8 cellular contexts compared by ENCODE assay signal in the genomic region with DNA sequence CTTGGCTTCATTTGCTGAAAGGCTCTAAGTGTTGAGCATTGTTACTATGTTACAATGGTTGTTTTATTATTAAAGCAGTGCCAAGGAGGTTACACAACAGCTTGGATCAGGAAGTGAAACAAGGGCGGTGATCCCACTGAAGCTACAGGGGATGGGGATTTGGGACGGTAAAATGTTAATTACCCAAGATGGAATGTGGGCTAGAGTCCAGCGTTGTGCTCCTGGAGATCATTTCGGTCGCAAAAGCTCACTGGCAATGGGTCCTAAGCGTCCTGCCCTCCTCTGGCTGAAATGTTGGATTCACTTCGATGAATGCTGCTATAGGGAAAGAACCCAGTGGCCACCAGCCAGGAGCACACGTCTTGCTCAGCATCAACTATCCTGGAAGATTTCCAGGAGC. TPM values are rescaled to one million over a fixed set of nuclear protein-coding genes. Genes with fewer than 3 reads are reported as not detected.
DNase-seq lines count a peak whose midpoint lies in the region; ATAC-seq, FAIRE-seq and TF ChIP-seq lines count a peak whose summit lies in the region.

No MANE protein-coding gene starts in this region.

- H2AK5ac ChIP-seq in mesendoderm (ENCODE audit: low read length), result no peak overlapping the region

- no peak for DNase-seq in activated T-cell treated with anti-CD3 and anti-CD28 coated beads, Interleukin-2, amount 50 U/mL, for 4 hours
- no peak for DNase-seq in activated T-cell treated with anti-CD3 and anti-CD28 coated beads, Interleukin-2, amount 50 U/mL, for 1 hour
- no peak for DNase-seq in activated T-helper 2 cell treated with anti-CD3 and anti-CD28 coated beads, Interferon-gamma antibody, Interleukin-2, Interleukin-4, amounts not matched to agents 10 μg/mL and 5 μg/mL and 100 μg/mL, durations not matched to agents 14 hours and 24 hours and 36 hours (ENCODE audit: low spot score)
- DNase-seq in HepG2 (ENCODE audit: low spot score), result no peak
- DNase-seq in tibial artery, result peak in 1 of 2 donors; percentile 67
- no peak for DNase-seq in AG08396 (ENCODE audit: low spot score)
- no peak for DNase-seq in mesendoderm

- CTCF ChIA-PET in HepG2 (lab: Yijun Ruan, JAX; ENCODE audit: low intra/inter-chr PET ratio, low total read pairs), result no interaction called here

- H3K9ac ChIP-seq in HepG2 (ENCODE audit: insufficient read depth, low read depth, low read length) (no peak overlapping the region), mesendoderm (ENCODE audit: low read length) (no peak overlapping the region)

- H3K4me2 ChIP-seq in HepG2 (ENCODE audit: low read depth, low read length) (peak overlapping the region; percentile 87; the same call in 1 of the 2 replicates), mesendoderm (ENCODE audit: low read length) (no peak overlapping the region)

- H3K36me3 ChIP-seq in HepG2 (replicated peaks in 1 of 2; ENCODE audit: control insufficient read depth in 1 of 2, insufficient read depth in 2 of 2, low read length in 2 of 2) (no peaks in the 10 kb centered on the region), tibial artery (no peaks in the 10 kb centered on the region), mesendoderm (ENCODE audit: control insufficient read depth, insufficient read depth, low read length) (no peaks in the 10 kb centered on the region)

- no peak for TF ChIP-seq POLR2A in HepG2 (IDR thresholded peaks at IDR 0.05; ENCODE audit: insufficient read depth in 1 of 2, low read depth in 2 of 2, low read length in 2 of 2)

- no peak for FAIRE-seq in HepG2 (lab: Jason Lieb, UNC)

- no peaks in the 10 kb centered on the region for H3K36me3 Mint-ChIP-seq in activated T-cell treated with anti-CD3 and anti-CD28 coated beads, Interleukin-2, amount 50 U/mL, for 4 hours (ENCODE audit: insufficient read depth)
- no peaks in the 10 kb centered on the region for H3K36me3 Mint-ChIP-seq in activated T-helper 2 cell treated with anti-CD3 and anti-CD28 coated beads, Interferon-gamma antibody, Interleukin-2, Interleukin-4, amounts not matched to agents 10 μg/mL and 5 μg/mL and 100 μg/mL, durations not matched to agents 14 hours and 24 hours and 36 hours (ENCODE audit: low read depth)

- H3K56ac ChIP-seq in mesendoderm (ENCODE audit: low read length), result no peak overlapping the region

- H3K27me3 ChIP-seq in HepG2 (ENCODE audit: control insufficient read depth in 1 of 2, insufficient read depth in 2 of 2, low read length in 2 of 2), result peaks cover 0 to 12% of the 10 kb centered on the region in 2 experiments; a peak in 2 of 5 replicates
- peaks cover 0 to 25% of the 10 kb centered on the region in 2 donors for H3K27me3 ChIP-seq in tibial artery
- H3K27me3 ChIP-seq in mesendoderm (ENCODE audit: insufficient read depth, low read length, poor library complexity), result no peaks in the 10 kb centered on the region

- peaks cover 2% of the 10 kb centered on the region for H3K79me1 ChIP-seq in mesendoderm (ENCODE audit: low read length)

- TF ChIP-seq RAD21 in HepG2 (CRISPR knock-in tag; IDR thresholded peaks at IDR 0.05), result no peak

- H3K9me3 ChIP-seq in HepG2 (ENCODE audit: low read length) (no peaks in the 10 kb centered on the region), tibial artery (no peaks in the 10 kb centered on the region)

- peaks cover 3% of the 10 kb centered on the region; the same call in 1 of the 2 replicates for H4K20me1 ChIP-seq in HepG2 (ENCODE audit: insufficient read depth, low read length)

- no peak overlapping the region for H2BK15ac ChIP-seq in mesendoderm (replicated peaks; ENCODE audit: low read depth)

- H3K9me3 Mint-ChIP-seq in activated T-cell treated with anti-CD3 and anti-CD28 coated beads, Interleukin-2, amount 50 U/mL, for 4 hours, result no peaks in the 10 kb centered on the region
- no peaks in the 10 kb centered on the region for H3K9me3 Mint-ChIP-seq in activated T-helper 2 cell treated with anti-CD3 and anti-CD28 coated beads, Interferon-gamma antibody, Interleukin-2, Interleukin-4, amounts not matched to agents 10 μg/mL and 5 μg/mL and 100 μg/mL, durations not matched to agents 14 hours and 24 hours and 36 hours

- no peak overlapping the region for H2AFZ ChIP-seq in HepG2 (ENCODE audit: low read length)

- POLR2A ChIA-PET in HepG2 (lab: Yijun Ruan, JAX), result interaction anchor here (1.6 to 1.7 kb wide), 2 partner anchors 509 to 523 kb away, joined by 11 to 19 read pairs; a partner anchor contains a TSS

- TF ChIP-seq CTCF in HepG2 (CRISPR knock-in tag; IDR thresholded peaks at IDR 0.05), result no peak
- TF ChIP-seq CTCF in tibial artery (IDR thresholded peaks at IDR 0.05), result no peak

- H3K27me3 Mint-ChIP-seq in activated T-cell treated with anti-CD3 and anti-CD28 coated beads, Interleukin-2, amount 50 U/mL, for 4 hours (ENCODE audit: low read depth), result peaks cover 18% of the 10 kb centered on the region
- H3K27me3 Mint-ChIP-seq in activated T-helper 2 cell treated with anti-CD3 and anti-CD28 coated beads, Interferon-gamma antibody, Interleukin-2, Interleukin-4, amounts not matched to agents 10 μg/mL and 5 μg/mL and 100 μg/mL, durations not matched to agents 14 hours and 24 hours and 36 hours (ENCODE audit: low read depth), result peaks cover 9% of the 10 kb centered on the region

- intact Hi-C loops in activated T-helper 2 cell treated with anti-CD3 and anti-CD28 coated beads, Interferon-gamma antibody, Interleukin-2, Interleukin-4, amounts not matched to agents 10 μg/mL and 5 μg/mL and 100 μg/mL, durations not matched to agents 14 hours and 24 hours and 36 hours (cut with micrococcal nuclease), result no loop called here
- intact Hi-C loops in HepG2 (cut with micrococcal nuclease; ENCODE audit: unreplicated experiment) (loop anchor here (5.0 kb wide), 2 partner anchors 134 to 304 kb away; a partner anchor contains a TSS), tibial artery (cut with DNase I; ENCODE audit: low total_unique reads) (loop anchor here (10.0 kb wide), 2 partner anchors 132 to 592 kb away; a partner anchor contains a TSS)

- H3K27ac Mint-ChIP-seq in activated T-helper 2 cell treated with anti-CD3 and anti-CD28 coated beads, Interferon-gamma antibody, Interleukin-2, Interleukin-4, amounts not matched to agents 10 μg/mL and 5 μg/mL and 100 μg/mL, durations not matched to agents 14 hours and 24 hours and 36 hours, result peak overlapping the region; percentile 100

- no peak overlapping the region for H3K23ac ChIP-seq in mesendoderm (ENCODE audit: low read length)

- H3K27ac ChIP-seq in HepG2 (ENCODE audit: extremely low read length, insufficient read depth, low read length), result no peak overlapping the region
- H3K27ac ChIP-seq in tibial artery, result peak overlapping the region; percentile 81 to 96
- no peak overlapping the region for H3K27ac ChIP-seq in mesendoderm (ENCODE audit: low read depth, low read length)

- WGBS in HepG2 (ENCODE audit: low lambda C conversion rate), result 67% methylated on average over 7 of the region's 8 CpGs
- WGBS in mesendoderm (ENCODE audit: extremely low coverage, insufficient coverage, low lambda C conversion rate), result no CpG with 5 or more reads among the region's 8 CpGs

- TF ChIP-seq EP300 in HepG2 (IDR thresholded peaks at IDR 0.05; ENCODE audit: low read depth in 2 of 2, low read length in 2 of 2) (no peak), HepG2 (CRISPR knock-in tag; IDR thresholded peaks at IDR 0.05; ENCODE audit: borderline replicate concordance) (no peak)

- in situ Hi-C loops in HepG2 (cut with HindIII; ENCODE audit: extremely low pct_ligation_motif_present, low pct_unique_long_range_greater_than_20kb), result no loop called here

- H3K4me3 ChIP-seq in HepG2 (replicated peaks in 1 of 3; ENCODE audit: insufficient read depth in 1 of 3, low read depth in 2 of 3, low read length in 3 of 3), result no peak overlapping the region; a peak in 1 of 6 replicates
- no peak overlapping the region for H3K4me3 ChIP-seq in tibial artery
- H3K4me3 ChIP-seq in mesendoderm (ENCODE audit: low read length), result no peak overlapping the region

- H3K4me3 Mint-ChIP-seq in activated T-cell treated with anti-CD3 and anti-CD28 coated beads, Interleukin-2, amount 50 U/mL, for 4 hours, result peak overlapping the region; percentile 91
- H3K4me3 Mint-ChIP-seq in activated T-helper 2 cell treated with anti-CD3 and anti-CD28 coated beads, Interferon-gamma antibody, Interleukin-2, Interleukin-4, amounts not matched to agents 10 μg/mL and 5 μg/mL and 100 μg/mL, durations not matched to agents 14 hours and 24 hours and 36 hours (ENCODE audit: low read depth), result peak overlapping the region; percentile 53

- H3K79me2 ChIP-seq in HepG2 (ENCODE audit: insufficient read depth, low read length) (peaks cover 18% of the 10 kb centered on the region), mesendoderm (ENCODE audit: control insufficient read depth, insufficient read depth, low read length) (peaks cover 2% of the 10 kb centered on the region)

- no peak overlapping the region for H4K8ac ChIP-seq in mesendoderm (ENCODE audit: low read depth, low read length)

- no peak overlapping the region for H4K5ac ChIP-seq in mesendoderm (ENCODE audit: low read length)

- H3K4me1 ChIP-seq in HepG2 (ENCODE audit: insufficient read depth, low read length), result peaks cover 18% of the 10 kb centered on the region
- H3K4me1 ChIP-seq in tibial artery, result peaks cover 0 to 38% (median 16%) of the 10 kb centered on the region in 4 donors
- no peaks in the 10 kb centered on the region for H3K4me1 ChIP-seq in mesendoderm (ENCODE audit: control insufficient read depth, low read depth, low read length)

- peaks cover 28% of the 10 kb centered on the region for H3K4me1 Mint-ChIP-seq in activated T-cell treated with anti-CD3 and anti-CD28 coated beads, Interleukin-2, amount 50 U/mL, for 4 hours (ENCODE audit: low read depth)
- H3K4me1 Mint-ChIP-seq in activated T-helper 2 cell treated with anti-CD3 and anti-CD28 coated beads, Interferon-gamma antibody, Interleukin-2, Interleukin-4, amounts not matched to agents 10 μg/mL and 5 μg/mL and 100 μg/mL, durations not matched to agents 14 hours and 24 hours and 36 hours (ENCODE audit: low read depth), result peaks cover 27% of the 10 kb centered on the region

- no peak overlapping the region for H3K4ac ChIP-seq in mesendoderm (ENCODE audit: low read depth, low read length)

- H3K18ac ChIP-seq in mesendoderm (ENCODE audit: low read length), result no peak overlapping the region

- H2BK120ac ChIP-seq in mesendoderm (ENCODE audit: low read depth, low read length), result no peak overlapping the region

- no peak overlapping the region for H2BK5ac ChIP-seq in mesendoderm (ENCODE audit: low read length)

- no peak for ATAC-seq in activated T-cell treated with anti-CD3 and anti-CD28 coated beads, Interleukin-2, amount 50 U/mL, for 4 hours
- no peak for ATAC-seq in HepG2
- ATAC-seq in GM21526 (IDR thresholded peaks at IDR 0.05; ENCODE audit: low FRiP score, unreplicated experiment), result no peak

- BruUV-seq in HepG2 (replicated peaks; lab: Mats Ljungman, UMichigan), result no TSS peak

RNA-seq across cellular contexts. Expression of a gene that starts 48.3 kb away (rescaled TPM):
- 1 to 10 TPM; 1.4 to 2.1 (median 2.0) TPM for total RNA-seq in activated T-cell treated with anti-CD3 and anti-CD28 coated beads, Interleukin-2, amount 50 U/mL, for 4 hours
- total RNA-seq in activated T-helper 2 cell treated with anti-CD3 and anti-CD28 coated beads, Interferon-gamma antibody, Interleukin-2, Interleukin-4, amounts not matched to agents 10 μg/mL and 5 μg/mL and 100 μg/mL, durations not matched to agents 14 hours and 24 hours and 36 hours, result 0.07 and 0.11 TPM in 2 replicates
- not detected in 2 replicates for total RNA-seq in HepG2 (2016; rRNA removed; fragmentation: Illumina TruSeq; extraction: Trizol)
- not detected in 2 replicates for total RNA-seq in HepG2 (2016; cell fraction: cytosol; rRNA removed; fragmentation: Illumina TruSeq; extraction: Trizol; ENCODE audit: low read depth)
- not detected in 2 replicates for total RNA-seq in HepG2 (2016; cell fraction: insoluble cytoplasmic fraction; rRNA removed; fragmentation: Illumina TruSeq; extraction: Trizol)
- not detected in 2 replicates for total RNA-seq in HepG2 (2016; cell fraction: membrane; rRNA removed; fragmentation: Illumina TruSeq; extraction: Trizol)
- total RNA-seq in HepG2 (2016; cell fraction: nucleus; rRNA removed; fragmentation: Illumina TruSeq; extraction: Trizol), result not detected in 2 replicates
- polyA plus RNA-seq in HepG2 (2011; rRNA removed), result not detected in 2 replicates
- polyA plus RNA-seq in HepG2 (2011; cell fraction: cytosol; rRNA removed), result under 0.01 and 0.03 TPM in 2 replicates
- polyA plus RNA-seq in HepG2 (2011; cell fraction: nucleus; rRNA removed), result not detected in 2 replicates
- not detected in 2 replicates for polyA plus RNA-seq in HepG2 (2012)
- polyA plus RNA-seq in HepG2 (2016; cell fraction: cytosol; fragmentation: Illumina TruSeq; extraction: Trizol; ENCODE audit: low read depth), result not detected in 2 replicates
- polyA plus RNA-seq in HepG2 (2016; cell fraction: insoluble cytoplasmic fraction; fragmentation: Illumina TruSeq; extraction: Trizol; ENCODE audit: low read depth), result not detected in 2 replicates
- not detected in 2 replicates for polyA plus RNA-seq in HepG2 (2016; cell fraction: membrane; fragmentation: Illumina TruSeq; extraction: Trizol; ENCODE audit: low read depth)
- polyA plus RNA-seq in HepG2 (2016; cell fraction: nucleus; fragmentation: Illumina TruSeq; extraction: Trizol; ENCODE audit: insufficient read depth, low read depth), result not detected in 2 replicates
- 7.3 TPM in 1 of 2 replicates, not detected in the other for polyA minus RNA-seq in HepG2 (2011; rRNA and poly(A)+ RNA removed; ENCODE audit: low replicate concordance)
- polyA minus RNA-seq in HepG2 (2011; cell fraction: cytosol; rRNA and poly(A)+ RNA removed), result not detected in 2 replicates
- polyA minus RNA-seq in HepG2 (2011; cell fraction: nucleus; rRNA and poly(A)+ RNA removed), result not detected in 2 replicates
- 8.8 TPM for polyA plus RNA-seq in mesendoderm (2013, experiment 1 of 2)
- polyA plus RNA-seq in mesendoderm (2013, experiment 2 of 2), result 8.1 TPM

Comparison
In these comparisons a context has a peak if more than half of its experiments do, and no peak if none do; other contexts are left out.
1. H3K27ac ChIP-seq: peak in tibial artery (2 of 2); none in HepG2 (single experiment) and mesendoderm (single experiment).